8 cellular contexts compared by ENCODE assay signal in the genomic region with DNA sequence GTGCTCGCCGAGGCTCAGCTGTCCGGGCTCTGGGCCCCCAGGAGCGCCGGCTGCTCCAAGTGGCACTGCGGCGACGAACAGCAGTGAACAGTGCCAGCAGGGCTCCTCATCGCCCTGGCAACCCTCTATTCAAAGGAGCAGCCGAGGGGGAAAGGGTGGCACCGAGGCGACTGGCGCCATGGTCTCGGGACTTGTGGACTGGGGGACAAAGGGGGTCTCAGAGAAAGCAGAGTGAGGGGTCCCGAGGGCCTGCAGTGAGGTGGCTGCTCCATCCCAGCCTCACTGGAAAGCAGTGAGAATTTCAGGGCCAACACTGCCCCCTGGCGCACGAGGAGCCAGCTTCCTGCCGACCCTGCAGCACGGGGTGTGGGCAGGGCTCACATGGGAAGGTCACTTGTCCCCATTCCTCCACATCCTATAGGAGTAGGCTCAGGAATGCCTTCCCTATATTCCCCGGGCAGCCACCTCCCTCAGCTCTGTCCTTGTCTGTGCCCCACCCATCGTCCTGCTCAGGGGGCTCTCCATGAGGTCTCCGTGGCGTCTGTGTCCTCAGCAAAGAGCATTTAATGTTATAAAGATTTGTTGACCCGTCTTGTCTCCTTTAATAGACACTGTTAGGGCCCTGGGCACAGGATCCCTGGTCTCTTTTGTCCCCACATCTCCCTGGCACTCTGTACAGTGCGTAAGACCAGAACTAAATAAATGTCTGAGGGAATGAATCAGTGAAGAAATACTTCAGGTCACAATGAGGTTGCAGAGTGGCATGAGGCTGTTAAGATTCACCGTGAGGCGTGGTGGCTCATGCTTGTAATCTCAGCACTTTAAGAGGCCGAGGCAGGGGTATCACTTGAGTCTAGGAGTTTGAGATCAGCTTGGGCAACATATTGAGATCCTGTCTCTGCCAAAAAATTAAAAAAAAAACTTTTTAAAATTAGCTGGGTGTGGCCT.
DNase-seq lines count a peak whose midpoint lies in the region; ATAC-seq lines count a peak whose summit lies in the region.

No MANE protein-coding gene starts in this region.

- peaks cover 2% of the 10 kb centered on the region for H3K4me1 Mint-ChIP-seq in memory B cell

- ATAC-seq in memory B cell (ENCODE audit: low read depth), result peak; percentile 80

- no peak overlapping the region for H3K4me3 Mint-ChIP-seq in memory B cell

- no peak overlapping the region for H3K27ac Mint-ChIP-seq in memory B cell

- H3K9me3 Mint-ChIP-seq in memory B cell, result no peaks in the 10 kb centered on the region

- peaks cover 13% of the 10 kb centered on the region for H3K27me3 Mint-ChIP-seq in memory B cell

- no peaks in the 10 kb centered on the region for H3K36me3 Mint-ChIP-seq in memory B cell

- DNase-seq in activated gamma-delta T cell treated with Interleukin-2 at 50 U/mL for 16 hours, result peak; percentile 46
- DNase-seq in activated gamma-delta T cell (lab: John Stamatoyannopoulos, UW), result no peak
- peak; percentile 73 for DNase-seq in NCI-H2196 treated with DMSO at 0.1 percent for 48 hours (lab: John Stamatoyannopoulos, UW; ENCODE audit: unreplicated experiment)
- DNase-seq in activated CD4-positive, alpha-beta T cell treated with anti-CD3 and anti-CD28 coated beads, Interleukin-2, amount 50 U/mL, for 24 hours (ENCODE audit: low read depth in 1 of 2, low spot score in 1 of 2), result peak; percentile 26 to 41
- peak; percentile 87 for DNase-seq in ecto neural progenitor cell (ENCODE audit: low spot score)
- DNase-seq in memory B cell (ENCODE audit: low spot score in 2 of 2), result peak; percentile 62 to 75
- peak; percentile 25 for DNase-seq in stimulated activated CD8-positive, alpha-beta memory T cell treated with anti-CD3 and anti-CD28 coated beads, Interleukin-12 subunit alpha, Interleukin-12 subunit beta, amount 100 ng/mL, for 24 hours (ENCODE audit: extremely low read depth)
- no peak for DNase-seq in OCI-M2 (lab: John Stamatoyannopoulos, UW; ENCODE audit: unreplicated experiment)

Comparison
In these comparisons a context has a peak if more than half of its experiments do, and no peak if none do; other contexts are left out.
1. DNase-seq: peak in activated gamma-delta T cell treated with Interleukin-2 at 50 U/mL for 16 hours (single experiment), NCI-H2196 treated with DMSO at 0.1 percent for 48 hours (single experiment), activated CD4-positive, alpha-beta T cell treated with anti-CD3 and anti-CD28 coated beads, Interleukin-2, amount 50 U/mL, for 24 hours (2 of 2), ecto neural progenitor cell (single experiment), memory B cell (2 of 2) and stimulated activated CD8-positive, alpha-beta memory T cell treated with anti-CD3 and anti-CD28 coated beads, Interleukin-12 subunit alpha, Interleukin-12 subunit beta, amount 100 ng/mL, for 24 hours (single experiment); none in activated gamma-delta T cell (single experiment) and OCI-M2 (single experiment).